ENCODE assay signal across 11 cellular contexts in the genomic region with DNA sequence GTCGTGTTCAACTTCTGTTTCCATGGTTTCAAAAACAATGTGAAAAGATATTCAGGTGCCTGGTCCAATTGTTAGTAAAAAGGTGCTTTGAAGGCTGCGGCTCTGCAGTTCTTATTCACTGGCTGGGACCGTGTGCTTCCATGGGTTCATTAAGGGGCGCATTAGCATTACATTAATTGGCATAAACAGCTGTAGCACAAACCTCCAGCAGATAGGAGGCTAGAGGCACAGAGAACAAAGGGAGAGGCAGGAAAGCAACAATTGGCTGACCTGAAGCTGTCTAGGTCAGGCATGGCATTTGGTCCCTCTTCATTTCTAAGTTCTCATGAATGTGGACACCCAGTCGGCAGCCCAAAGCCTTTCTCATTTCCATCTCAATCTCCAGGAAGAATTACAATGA. TPM values are rescaled to one million over a fixed set of nuclear protein-coding genes. Genes with fewer than 3 reads are reported as not detected.
DNase-seq lines count a peak whose midpoint lies in the region; ATAC-seq and TF ChIP-seq lines count a peak whose summit lies in the region.
"Had no signal": no experiment of that assay in that cellular context is flagged by ENCODE, and none has a peak within 500 bp of the region (broad histone marks: within the 10 kb centered on the region; RNA-seq: fewer than 3 reads in every experiment).

No MANE protein-coding gene starts in this region.

- ATAC-seq in GM18867 (IDR thresholded peaks at IDR 0.05; ENCODE audit: unreplicated experiment) (peak; percentile 32), GM23338 (peak; percentile 68), HG03378 (IDR thresholded peaks at IDR 0.05; ENCODE audit: unreplicated experiment) (peak; percentile 24)

- no peaks in the 10 kb centered on the region for H3K36me3 ChIP-seq in GM23338 (ENCODE audit: insufficient read depth)
- no peaks in the 10 kb centered on the region for H3K36me3 ChIP-seq in iPS-15b (ENCODE audit: control insufficient read depth, insufficient read depth, low read length)
- H3K36me3 ChIP-seq in effector memory CD4-positive, alpha-beta T cell (ENCODE audit: control insufficient read depth, insufficient read depth, low read length) = no peaks in the 10 kb centered on the region

- H3K27me3 Mint-ChIP-seq in GM23338 (ENCODE audit: insufficient read depth, low read depth, poor library complexity) (no peaks in the 10 kb centered on the region), progenitor cell of endocrine pancreas (no peaks in the 10 kb centered on the region)

- peak overlapping the region; percentile 34 for H3K4me3 ChIP-seq in GM23338
- peak overlapping the region; percentile 1 for H3K4me3 ChIP-seq in iPS-15b (ENCODE audit: low read depth, low read length)
- H3K4me3 ChIP-seq in effector memory CD4-positive, alpha-beta T cell (ENCODE audit: insufficient read depth, low read depth, low read length, poor library complexity, severe bottlenecking) = no peak overlapping the region

- H3F3A ChIP-seq in GM23338 (replicated peaks; ENCODE audit: low read depth) = peaks cover 2% of the 10 kb centered on the region; the same call in 1 of the 2 replicates

- peak overlapping the region; percentile 79 for H3K27ac ChIP-seq in GM23338 (ENCODE audit: low read depth)
- H3K27ac ChIP-seq in effector memory CD4-positive, alpha-beta T cell (ENCODE audit: insufficient read depth, low read length, poor library complexity, severe bottlenecking) = no peak overlapping the region
- H3K27ac ChIP-seq: C4-2B, HL-60 had no signal

- no peak overlapping the region for H3K9ac ChIP-seq in iPS-15b (ENCODE audit: low read depth, low read length)

- no peaks in the 10 kb centered on the region for H3K9me3 ChIP-seq in iPS-15b (ENCODE audit: control insufficient read depth, insufficient read depth, low read length)
- no peaks in the 10 kb centered on the region for H3K9me3 ChIP-seq in effector memory CD4-positive, alpha-beta T cell (ENCODE audit: control insufficient read depth, low read length)

- H3K4me1 Mint-ChIP-seq in GM23338 = peaks cover 77% of the 10 kb centered on the region
- peaks cover 36% of the 10 kb centered on the region for H3K4me1 Mint-ChIP-seq in progenitor cell of endocrine pancreas (ENCODE audit: low read depth)

- H3K4me3 Mint-ChIP-seq in GM23338 = peak overlapping the region; percentile 49
- H3K4me3 Mint-ChIP-seq in progenitor cell of endocrine pancreas (ENCODE audit: low read depth) = no peak overlapping the region

- no peaks in the 10 kb centered on the region for H3K9me3 Mint-ChIP-seq in GM23338
- H3K9me3 Mint-ChIP-seq in progenitor cell of endocrine pancreas (ENCODE audit: low read depth) = no peaks in the 10 kb centered on the region

- H3K36me3 Mint-ChIP-seq in GM23338 (ENCODE audit: low read depth) = peaks cover 6% of the 10 kb centered on the region
- peaks cover 4% of the 10 kb centered on the region for H3K36me3 Mint-ChIP-seq in progenitor cell of endocrine pancreas (ENCODE audit: insufficient read depth)

- no peak overlapping the region for H2AFZ ChIP-seq in GM23338

- H3K27ac Mint-ChIP-seq in GM23338 = peak overlapping the region; percentile 86
- no peak overlapping the region for H3K27ac Mint-ChIP-seq in progenitor cell of endocrine pancreas

- no peaks in the 10 kb centered on the region for H3K9me2 ChIP-seq in GM23338 (ENCODE audit: insufficient read depth)

- DNase-seq in GM23338 (ENCODE audit: low spot score) (peak; percentile 72), CD1c-positive myeloid dendritic cell (ENCODE audit: extremely low spot score) (no peak), progenitor cell of endocrine pancreas (ENCODE audit: low spot score, unreplicated experiment) (no peak)
- DNase-seq in stimulated activated naive CD4-positive, alpha-beta T cell treated with Interleukin-2 at 50 U/mL for 16 hours (lab: John Stamatoyannopoulos, UW) = no peak
- DNase-seq in effector memory CD4-positive, alpha-beta T cell = no peak
- DNase-seq: stimulated activated CD8-positive, alpha-beta memory T cell treated with anti-CD3 and anti-CD28 coated beads, Interleukin-4, amount 100 ng/mL, for 48 hours had no signal

- TF ChIP-seq CTCF in GM23338 (conservative IDR thresholded peaks at IDR 0.05; ENCODE audit: low read depth in 2 of 2) = no peak
- no peak for TF ChIP-seq CTCF in progenitor cell of endocrine pancreas (IDR thresholded peaks at IDR 0.05; ENCODE audit: unreplicated experiment)

- no peaks in the 10 kb centered on the region for H3K27me3 ChIP-seq in GM23338 (ENCODE audit: insufficient read depth)
- no peaks in the 10 kb centered on the region for H3K27me3 ChIP-seq in iPS-15b (ENCODE audit: control insufficient read depth, insufficient read depth, low read length)
- no peaks in the 10 kb centered on the region for H3K27me3 ChIP-seq in effector memory CD4-positive, alpha-beta T cell (replicated peaks; ENCODE audit: control insufficient read depth, insufficient read depth, low read length, poor library complexity, severe bottlenecking)

- peaks cover 89% of the 10 kb centered on the region for H3K79me2 ChIP-seq in GM23338 (replicated peaks; ENCODE audit: insufficient read depth)

- H4K20me1 ChIP-seq in GM23338 (replicated peaks; ENCODE audit: insufficient read depth) = no peaks in the 10 kb centered on the region

- peaks cover 72% of the 10 kb centered on the region for H3K4me1 ChIP-seq in GM23338 (ENCODE audit: insufficient read depth)
- H3K4me1 ChIP-seq in iPS-15b (ENCODE audit: control insufficient read depth, insufficient read depth, low read length) = peaks cover 60% of the 10 kb centered on the region
- no peaks in the 10 kb centered on the region for H3K4me1 ChIP-seq in effector memory CD4-positive, alpha-beta T cell (ENCODE audit: control insufficient read depth, insufficient read depth, low read length, poor library complexity, severe bottlenecking)

- peak overlapping the region; percentile 65 for H3K4me2 ChIP-seq in GM23338

TF ChIP-seq in GM23338, 12 proteins besides CTCF, POLR2A, EP300 and RAD21 (continues in another document):
- no peak for TF ChIP-seq JUNB (IDR thresholded peaks at IDR 0.05; ENCODE audit: unreplicated experiment)
- TF ChIP-seq REST (IDR thresholded peaks at IDR 0.05; ENCODE audit: unreplicated experiment) = no peak

RNA-seq across cellular contexts. Expression of gene PAK1, which starts 16.6 kb away (rescaled TPM):
- 143 and 175 TPM in 2 replicates for total RNA-seq in GM23338 (2014; rRNA removed; shearing (Covaris generic))
- 102 and 109 TPM in 2 replicates for polyA plus RNA-seq in GM23338 (2016; fragmentation: Nextera tagmentation; extraction: Ambion mirVana)
- 127 and 141 TPM in 2 replicates for total RNA-seq in progenitor cell of endocrine pancreas
